Comparison of ENCODE assay signal across 31 cellular contexts in genomic region chr10:101270763-101271162, GRCh38. TPM values are rescaled to one million over a fixed set of nuclear protein-coding genes. Genes with fewer than 3 reads are reported as not detected.
"Had no signal": no experiment of that assay in that cellular context is flagged by ENCODE, and none has a peak within 500 bp of the region (broad histone marks: within the 10 kb centered on the region; RNA-seq: fewer than 3 reads in every experiment).

No MANE protein-coding gene starts in this region.

- ATAC-seq: natural killer cell; pancreas; right cardiac atrium; right lobe of liver; stimulated activated effector memory CD8-positive, alpha-beta T cell treated with anti-CD3 and anti-CD28 coated beads, Interleukin-12 subunit alpha, Interleukin-12 subunit beta, amount 100 ng/mL, for 72 hours; stimulated activated naive B cell treated with anti-CD40 and anti-IgM and Interleukin-4, amounts not matched to agents 10 μg/mL and 1 μg/mL and 100 μg/mL, for 72 hours had no signal

- H3K27ac ChIP-seq: neural progenitor cell, pancreas, prostate gland, right lobe of liver, sigmoid colon, stomach, thoracic aorta, thyroid gland, tibial nerve, upper lobe of left lung, vagina had no signal

- H3K4me3 ChIP-seq: neural progenitor cell, pancreas, prostate gland, right lobe of liver, sigmoid colon, stomach, thoracic aorta, thyroid gland, tibial nerve, upper lobe of left lung, vagina had no signal

- H2AFZ ChIP-seq: neural progenitor cell had no signal

- H3K36me3 ChIP-seq: neural progenitor cell, pancreas, prostate gland, right lobe of liver, sigmoid colon, stomach, thoracic aorta, thyroid gland, tibial nerve, upper lobe of left lung, vagina had no signal

- H3K9me3 ChIP-seq: pancreas, prostate gland, right lobe of liver, sigmoid colon, stomach, thoracic aorta, thyroid gland, tibial nerve, upper lobe of left lung, vagina had no signal

- H3K9ac ChIP-seq: neural progenitor cell had no signal

- H3K4me2 ChIP-seq: neural progenitor cell had no signal

- FAIRE-seq: pancreas, small intestine, urothelium cell line had no signal

- H3K27me3 ChIP-seq: pancreas, right lobe of liver, thyroid gland, upper lobe of left lung, vagina had no signal

- DNase-seq: natural killer cell; occipital lobe; pancreas; right cardiac atrium; right lobe of liver; sigmoid colon; small intestine; stimulated activated CD4-positive, alpha-beta T cell treated with anti-CD3 and anti-CD28 coated beads, Interleukin-15, amount 100 ng/mL, for 24 hours; stimulated activated CD4-positive, alpha-beta T cell treated with anti-CD3 and anti-CD28 coated beads, Interleukin-2, amount 100 ng/mL, for 24 hours; stimulated activated CD4-positive, alpha-beta T cell treated with anti-CD3 and anti-CD28 coated beads, Interleukin-2, amount 100 ng/mL, for 48 hours; stimulated activated CD4-positive, alpha-beta T cell treated with anti-CD3 and anti-CD28 coated beads, Interleukin-4, amount 100 ng/mL, for 24 hours; stimulated activated naive B cell treated with anti-CD40 and anti-IgM and Interleukin-4, amounts not matched to agents 10 μg/mL and 1 μg/mL and 100 μg/mL, for 72 hours; stimulated activated naive CD4-positive, alpha-beta T cell treated with Interleukin-2 at 50 U/mL for 16 hours; stomach; thyroid gland; trophoblast cell; upper lobe of left lung had no signal

- H3K4me1 ChIP-seq: pancreas, prostate gland, right lobe of liver, sigmoid colon, stomach, thyroid gland, tibial nerve, upper lobe of left lung, vagina had no signal

RNA-seq across cellular contexts. Expression of gene LBX1, which starts 41.5 kb away (rescaled TPM):
- total RNA-seq: natural killer cell, occipital lobe, osteocyte, pancreas, posterior vena cava, prostate gland, pulmonary artery endothelial cell, right cardiac atrium, right lobe of liver, sigmoid colon, stomach, subcutaneous adipose tissue, temporal lobe, thoracic aorta, thyroid gland, ureter, vagina had no signal
- polyA plus RNA-seq: neural cell, pancreas, right cardiac atrium, sigmoid colon, small intestine, stomach had no signal
